ENCODE assay signal across 30 cellular contexts in genomic region chr12:122935318-122935717, GRCh38. TPM values are rescaled to one million over a fixed set of nuclear protein-coding genes. Genes with fewer than 3 reads are reported as not detected.
DNase-seq lines count a peak whose midpoint lies in the region; ATAC-seq and TF ChIP-seq lines count a peak whose summit lies in the region.
"Had no signal": no experiment of that assay in that cellular context is flagged by ENCODE, and none has a peak within 500 bp of the region (broad histone marks: within the 10 kb centered on the region; RNA-seq: fewer than 3 reads in every experiment).

No MANE protein-coding gene starts in this region.

- H3K4me1 ChIP-seq in right atrium auricular region = no peaks in the 10 kb centered on the region
- H3K4me1 ChIP-seq: breast epithelium, esophagus squamous epithelium had no signal

- DNase-seq in Right ventricle myocardium inferior (ENCODE audit: missing footprints) (peak; percentile 42), right atrium auricular region (ENCODE audit: low spot score) (no peak), SK-N-DZ (ENCODE audit: low spot score) (peak; percentile 37), myocyte (ENCODE audit: low read depth) (peak; percentile 71), H4 (ENCODE audit: low spot score) (no peak), NCI-H345 treated with DMSO at 0.1 percent for 48 hours (lab: John Stamatoyannopoulos, UW; ENCODE audit: unreplicated experiment) (no peak), activated gamma-delta T cell treated with Interleukin-2 at 50 U/mL for 16 hours (no peak)
- DNase-seq: activated CD4-positive, alpha-beta T cell treated with anti-CD3 and anti-CD28 coated beads for 4 hours; activated CD8-positive, alpha-beta memory T cell treated with anti-CD3 and anti-CD28 coated beads for 24 hours; activated T-cell treated with anti-CD3 and anti-CD28 coated beads, Interleukin-2, amount 50 U/mL, for 1 hour; amniotic stem cell; CD4-positive, alpha-beta memory T cell; DMS153; esophagus squamous epithelium; GDM1; hypothalamus; left ventricle myocardium superior; mucosa of descending colon; NCI-H1436; NCI-H2107; NCI-H524; NK-92 treated with Interleukin-12 subunit alpha and Interleukin-12 subunit beta, amount 100 ng/mL, for 24 hours; Peyer's patch; stimulated activated CD4-positive, alpha-beta T cell treated with anti-CD3 and anti-CD28 coated beads, Interleukin-1b, Interleukin-23, amount 100 ng/mL, for 48 hours; T-helper 17 cell had no signal

- H3K9me3 Mint-ChIP-seq in stimulated activated memory B cell treated with anti-CD40 and anti-IgM and Interleukin-4, amounts not matched to agents 10 μg/mL and 1 μg/mL and 100 μg/mL, for 72 hours = no peaks in the 10 kb centered on the region

- no peaks in the 10 kb centered on the region for H3K9me3 ChIP-seq in right atrium auricular region
- H3K9me3 ChIP-seq: breast epithelium, esophagus squamous epithelium, mucosa of descending colon, neutrophil, Peyer's patch had no signal

- H3K27ac ChIP-seq in right atrium auricular region = no peak overlapping the region
- H3K27ac ChIP-seq: breast epithelium, coronary artery, esophagus squamous epithelium, neutrophil, Peyer's patch, skin epidermis had no signal

- H3K36me3 ChIP-seq in right atrium auricular region = peaks cover 8% of the 10 kb centered on the region
- H3K36me3 ChIP-seq: breast epithelium, neutrophil, Peyer's patch had no signal

- H3K4me3 ChIP-seq in right atrium auricular region = no peak overlapping the region
- H3K4me3 ChIP-seq: breast epithelium, coronary artery, esophagus squamous epithelium, mucosa of descending colon, Peyer's patch, skin epidermis had no signal

- no peaks in the 10 kb centered on the region for H3K27me3 ChIP-seq in right atrium auricular region
- H3K27me3 ChIP-seq: breast epithelium, esophagus squamous epithelium, neutrophil, Peyer's patch had no signal

- no peak for ATAC-seq in Right ventricle myocardium inferior
- ATAC-seq in stimulated activated memory B cell treated with anti-CD40 and anti-IgM and Interleukin-4, amounts not matched to agents 10 μg/mL and 1 μg/mL and 100 μg/mL, for 72 hours = no peak
- ATAC-seq: left ventricle myocardium superior, mucosa of descending colon, T-helper 17 cell had no signal

- no peak overlapping the region for H3K4me3 Mint-ChIP-seq in stimulated activated memory B cell treated with anti-CD40 and anti-IgM and Interleukin-4, amounts not matched to agents 10 μg/mL and 1 μg/mL and 100 μg/mL, for 72 hours
- H3K4me3 Mint-ChIP-seq: CD4-positive, alpha-beta memory T cell; T-helper 17 cell had no signal

- H3K27ac Mint-ChIP-seq in stimulated activated memory B cell treated with anti-CD40 and anti-IgM and Interleukin-4, amounts not matched to agents 10 μg/mL and 1 μg/mL and 100 μg/mL, for 72 hours = peak overlapping the region; percentile 17
- H3K27ac Mint-ChIP-seq: T-helper 17 cell had no signal

- intact Hi-C loops in Right ventricle myocardium inferior (cut with DNase I) = no loop called here

- no peaks in the 10 kb centered on the region for H3K27me3 Mint-ChIP-seq in stimulated activated memory B cell treated with anti-CD40 and anti-IgM and Interleukin-4, amounts not matched to agents 10 μg/mL and 1 μg/mL and 100 μg/mL, for 72 hours
- H3K27me3 Mint-ChIP-seq: CD4-positive, alpha-beta memory T cell; T-helper 17 cell had no signal

- H3K4me1 Mint-ChIP-seq in stimulated activated memory B cell treated with anti-CD40 and anti-IgM and Interleukin-4, amounts not matched to agents 10 μg/mL and 1 μg/mL and 100 μg/mL, for 72 hours = peaks cover 14% of the 10 kb centered on the region
- H3K4me1 Mint-ChIP-seq: CD4-positive, alpha-beta memory T cell; T-helper 17 cell had no signal

- TF ChIP-seq CTCF in right atrium auricular region (IDR thresholded peaks at IDR 0.05) = no peak

- no peaks in the 10 kb centered on the region for H3K36me3 Mint-ChIP-seq in stimulated activated memory B cell treated with anti-CD40 and anti-IgM and Interleukin-4, amounts not matched to agents 10 μg/mL and 1 μg/mL and 100 μg/mL, for 72 hours
- H3K36me3 Mint-ChIP-seq: CD4-positive, alpha-beta memory T cell had no signal

RNA-seq across cellular contexts. Expression of gene ABCB9, which starts 30.9 kb away (rescaled TPM):
- 4.4 TPM for total RNA-seq in Right ventricle myocardium inferior
- total RNA-seq in right atrium auricular region = 1 to 10 TPM; 4.9 to 5.7 TPM
- polyA plus RNA-seq in SK-N-DZ (2014; cell fraction: cytosol; rRNA removed) = 7.0 and 8.9 TPM in 2 replicates
- polyA plus RNA-seq in SK-N-DZ (2014; cell fraction: nucleus; rRNA removed) = 10.2 and 16.0 TPM in 2 replicates
- 6.9 and 10.4 TPM in 2 replicates for total RNA-seq in myocyte
- 6.4 TPM for polyA plus RNA-seq in myocyte (2012)
- 6.5 and 19.3 TPM in 2 replicates for total RNA-seq in H4 (2014; rRNA removed; shearing (Covaris generic))

RNA-seq across cellular contexts. Expression of gene VPS37B, which starts 39.4 kb away (rescaled TPM):
- total RNA-seq in Right ventricle myocardium inferior = 25.4 TPM
- total RNA-seq in right atrium auricular region = 10 to 100 TPM; 28.5 to 41.1 TPM
- polyA plus RNA-seq in SK-N-DZ (2014; cell fraction: cytosol; rRNA removed) = 19.7 TPM in 2 replicates
- 11.5 and 15.3 TPM in 2 replicates for polyA plus RNA-seq in SK-N-DZ (2014; cell fraction: nucleus; rRNA removed)
- 82.4 and 86.7 TPM in 2 replicates for total RNA-seq in myocyte
- polyA plus RNA-seq in myocyte (2012) = 51.3 TPM
- 29.2 and 44.0 TPM in 2 replicates for total RNA-seq in H4 (2014; rRNA removed; shearing (Covaris generic))

RNA-seq across cellular contexts. Expression of gene OGFOD2, which starts 39.7 kb away (rescaled TPM):
- 16.2 TPM for total RNA-seq in Right ventricle myocardium inferior
- total RNA-seq in right atrium auricular region = 1 to 10 TPM; 4.9 to 6.8 TPM
- polyA plus RNA-seq in SK-N-DZ (2014; cell fraction: cytosol; rRNA removed) = 27.5 and 33.9 TPM in 2 replicates
- 77.4 and 108 TPM in 2 replicates for polyA plus RNA-seq in SK-N-DZ (2014; cell fraction: nucleus; rRNA removed)
- 15.3 and 20.8 TPM in 2 replicates for total RNA-seq in myocyte
- polyA plus RNA-seq in myocyte (2012) = 15.1 TPM
- total RNA-seq in H4 (2014; rRNA removed; shearing (Covaris generic)) = 17.5 and 18.1 TPM in 2 replicates

RNA-seq across cellular contexts. Expression of gene ARL6IP4, which starts 45.2 kb away (rescaled TPM):
- total RNA-seq in Right ventricle myocardium inferior (158 TPM), right atrium auricular region (100 to 1,000 TPM; 157 to 284 TPM), myocyte (189 and 192 TPM in 2 replicates)
- 290 and 383 TPM in 2 replicates for polyA plus RNA-seq in SK-N-DZ (2014; cell fraction: cytosol; rRNA removed)
- 441 and 504 TPM in 2 replicates for polyA plus RNA-seq in SK-N-DZ (2014; cell fraction: nucleus; rRNA removed)
- polyA plus RNA-seq in myocyte (2012) = 184 TPM
- 111 and 179 TPM in 2 replicates for total RNA-seq in H4 (2014; rRNA removed; shearing (Covaris generic))

Comparison
In these comparisons a context has a peak if more than half of its experiments do, and no peak if none do; other contexts are left out.
1. DNase-seq: peak in Right ventricle myocardium inferior (single experiment), SK-N-DZ (single experiment) and myocyte (single experiment); none in right atrium auricular region (single experiment), H4 (single experiment), NCI-H345 treated with DMSO at 0.1 percent for 48 hours (single experiment) and activated gamma-delta T cell treated with Interleukin-2 at 50 U/mL for 16 hours (single experiment).